8 cellular contexts compared by ENCODE assay signal in genomic region chr4:472881-473574, GRCh38. TPM values are rescaled to one million over a fixed set of nuclear protein-coding genes. Genes with fewer than 3 reads are reported as not detected.
DNase-seq lines count a peak whose midpoint lies in the region; ATAC-seq and TF ChIP-seq lines count a peak whose summit lies in the region.

No MANE protein-coding gene starts in this region.

- H3K4me3 Mint-ChIP-seq in activated T-helper 17 cell treated with anti-CD3 and anti-CD28 coated beads, Interleukin-2, amount 50 U/mL, for 72 hours: peak overlapping the region; percentile 99

- H3K36me3 Mint-ChIP-seq in activated T-helper 17 cell treated with anti-CD3 and anti-CD28 coated beads, Interleukin-2, amount 50 U/mL, for 72 hours (ENCODE audit: low read depth): peaks cover 58% of the 10 kb centered on the region

- H3K79me2 ChIP-seq in DND-41 (ENCODE audit: insufficient read depth, low read length): peaks cover 70% of the 10 kb centered on the region

- H3K4me1 Mint-ChIP-seq in activated T-helper 17 cell treated with anti-CD3 and anti-CD28 coated beads, Interleukin-2, amount 50 U/mL, for 72 hours: peaks cover 20% of the 10 kb centered on the region

- H3K9ac ChIP-seq in DND-41 (ENCODE audit: low read depth, low read length): peak overlapping the region; percentile 74

- ATAC-seq in DND-41 (ENCODE audit: insufficient read depth, low read depth): no peak; the same call in 1 of the 3 replicates
- ATAC-seq in HG02759 (IDR thresholded peaks at IDR 0.05; ENCODE audit: unreplicated experiment): peak; percentile 4
- ATAC-seq in activated T-helper 17 cell treated with anti-CD3 and anti-CD28 coated beads, Interleukin-2, amount 50 U/mL, for 72 hours (replicated peaks): no peak

- peaks cover 67% of the 10 kb centered on the region for H3K9me3 ChIP-seq in DND-41 (ENCODE audit: insufficient read depth, low read length, severe bottlenecking)

- H2AFZ ChIP-seq in DND-41 (ENCODE audit: low read depth, low read length): peak overlapping the region; percentile 78

- peaks cover 23% of the 10 kb centered on the region for H3K9me3 Mint-ChIP-seq in activated T-helper 17 cell treated with anti-CD3 and anti-CD28 coated beads, Interleukin-2, amount 50 U/mL, for 72 hours

- no peaks in the 10 kb centered on the region for H3K27me3 Mint-ChIP-seq in activated T-helper 17 cell treated with anti-CD3 and anti-CD28 coated beads, Interleukin-2, amount 50 U/mL, for 72 hours

- H3K36me3 ChIP-seq in DND-41 (ENCODE audit: insufficient read depth, low read length): peaks cover 55% of the 10 kb centered on the region

- peaks cover 18% of the 10 kb centered on the region for H3K4me1 ChIP-seq in DND-41 (ENCODE audit: insufficient read depth, low read length)

- peak overlapping the region; percentile 100 for H3K27ac Mint-ChIP-seq in activated T-helper 17 cell treated with anti-CD3 and anti-CD28 coated beads, Interleukin-2, amount 50 U/mL, for 72 hours

- no peaks in the 10 kb centered on the region for H3K27me3 ChIP-seq in DND-41 (ENCODE audit: insufficient read depth, low read length, poor library complexity)

- no peak for DNase-seq in DND-41
- peak; percentile 17 for DNase-seq in hepatic stellate cell (ENCODE audit: low spot score)
- DNase-seq in skeletal muscle cell (ENCODE audit: low read depth): no peak
- no peak for DNase-seq in dedifferentiated amniotic fluid mesenchymal stem cell (ENCODE audit: extremely low spot score)
- DNase-seq in globus pallidus (ENCODE audit: low spot score): no peak
- DNase-seq in activated CD4-positive, CD25-positive, alpha-beta regulatory T cell treated with anti-CD3 and anti-CD28 coated beads, Interleukin-2, amount 50 U/mL, for 72 hours: no peak

- TF ChIP-seq CTCF in DND-41 (IDR thresholded peaks at IDR 0.05; ENCODE audit: borderline replicate concordance, extremely low read depth, low read length, poor library complexity, severe bottlenecking): no peak

- no peaks in the 10 kb centered on the region for H4K20me1 ChIP-seq in DND-41 (ENCODE audit: insufficient read depth, low read length)

- peak overlapping the region; percentile 65 for H3K4me2 ChIP-seq in DND-41 (ENCODE audit: insufficient read depth, low read length)

- H3K4me3 ChIP-seq in DND-41 (ENCODE audit: low read depth in 1 of 2, low read length in 2 of 2): peak overlapping the region; percentile 41 to 83
- peak overlapping the region; percentile 84 for H3K4me3 ChIP-seq in skeletal muscle cell (ENCODE audit: low read depth, low read length)

- H3K27ac ChIP-seq in DND-41 (ENCODE audit: low read length): peak overlapping the region; percentile 91

RNA-seq across cellular contexts. Expression of gene ZNF721, which starts 25.9 kb away (rescaled TPM):
- total RNA-seq in activated T-helper 17 cell treated with anti-CD3 and anti-CD28 coated beads, Interleukin-2, amount 50 U/mL, for 72 hours: 10 to 100 TPM; 23.4 to 35.4 TPM

RNA-seq across cellular contexts. Expression of gene PIGG, which starts 26.0 kb away (rescaled TPM):
- total RNA-seq in activated T-helper 17 cell treated with anti-CD3 and anti-CD28 coated beads, Interleukin-2, amount 50 U/mL, for 72 hours: 10 to 100 TPM; 50.7 to 66.9 TPM
